Comparison of ENCODE assay signal across 8 cellular contexts in genomic region chr7:128407751-128408708, GRCh38. TPM values are rescaled to one million over a fixed set of nuclear protein-coding genes. Genes with fewer than 3 reads are reported as not detected.
A peak's percentile ranks its signal among the peaks of the same experiment; 100 is the strongest.
DNase-seq lines count a peak whose midpoint lies in the region; ATAC-seq and TF ChIP-seq lines count a peak whose summit lies in the region.

No MANE protein-coding gene starts in this region.

- H3K36me3 ChIP-seq in heart left ventricle (peaks cover 0 to 4% (median 0%) of the 10 kb centered on the region in 9 donors), upper lobe of right lung (no peaks in the 10 kb centered on the region)

- WGBS in heart left ventricle, 4 donors: 56 to 73% (median 60%) methylated on average over 9 to 11 of the region's 11 CpGs

- H3K4me3 Mint-ChIP-seq in activated T-cell treated with anti-CD3 and anti-CD28 coated beads, Interleukin-2, amount 50 U/mL, for 4 hours: peak overlapping the region; percentile 78
- peak overlapping the region; percentile 84 for H3K4me3 Mint-ChIP-seq in memory B cell

- intact Hi-C loops in heart left ventricle (cut with DNase I) (loop anchor here in 2 of 10 donors (10.0 kb wide), 2 partner anchors 47 to 57 kb away; partner anchors contain the start of gene HILPDA (in 1 of the 2)), left cardiac atrium (cut with DNase I) (no loop called here), upper lobe of right lung (cut with DNase I) (no loop called here)

- no peaks in the 10 kb centered on the region for H3K9me3 Mint-ChIP-seq in activated T-cell treated with anti-CD3 and anti-CD28 coated beads, Interleukin-2, amount 50 U/mL, for 4 hours
- no peaks in the 10 kb centered on the region for H3K9me3 Mint-ChIP-seq in memory B cell

- no peaks in the 10 kb centered on the region for H3K27me3 Mint-ChIP-seq in activated T-cell treated with anti-CD3 and anti-CD28 coated beads, Interleukin-2, amount 50 U/mL, for 4 hours (ENCODE audit: low read depth)
- H3K27me3 Mint-ChIP-seq in memory B cell: no peaks in the 10 kb centered on the region

- H3K27me3 ChIP-seq in heart left ventricle (no peaks in the 10 kb centered on the region), upper lobe of right lung (no peaks in the 10 kb centered on the region)

- peaks cover 40% of the 10 kb centered on the region for H3K4me1 Mint-ChIP-seq in activated T-cell treated with anti-CD3 and anti-CD28 coated beads, Interleukin-2, amount 50 U/mL, for 4 hours (ENCODE audit: low read depth)
- H3K4me1 Mint-ChIP-seq in memory B cell: peaks cover 33% of the 10 kb centered on the region

- no peak for ATAC-seq in heart left ventricle
- no peak for ATAC-seq in left cardiac atrium
- ATAC-seq in activated T-cell treated with anti-CD3 and anti-CD28 coated beads, Interleukin-2, amount 50 U/mL, for 4 hours: no peak
- ATAC-seq in memory B cell (ENCODE audit: low read depth): no peak
- ATAC-seq in upper lobe of right lung: no peak
- ATAC-seq in GM19023 (IDR thresholded peaks at IDR 0.05; ENCODE audit: unreplicated experiment): no peak

- TF ChIP-seq POLR2A in heart left ventricle (IDR thresholded peaks at IDR 0.05): no peak

- H3K27ac Mint-ChIP-seq in memory B cell: no peak overlapping the region

- no peak for DNase-seq in heart left ventricle
- DNase-seq in left cardiac atrium: no peak
- DNase-seq in activated T-cell treated with anti-CD3 and anti-CD28 coated beads, Interleukin-2, amount 50 U/mL, for 4 hours: no peak
- DNase-seq in memory B cell (ENCODE audit: low spot score in 2 of 2): no peak
- DNase-seq in upper lobe of right lung: no peak
- DNase-seq in NCI-H748 treated with DMSO at 0.1 percent for 48 hours (lab: John Stamatoyannopoulos, UW): no peak
- no peak for DNase-seq in HT-29 (ENCODE audit: low spot score)

- peaks cover 0 to 62% (median 42%) of the 10 kb centered on the region in 12 donors for H3K4me1 ChIP-seq in heart left ventricle
- H3K4me1 ChIP-seq in upper lobe of right lung: peaks cover 52% of the 10 kb centered on the region

- H3K27ac ChIP-seq in heart left ventricle (peak overlapping the region in 10 of 12 donors; percentile 18 to 94 (median 82)), upper lobe of right lung (peak overlapping the region; percentile 99)

- H3K36me3 Mint-ChIP-seq in activated T-cell treated with anti-CD3 and anti-CD28 coated beads, Interleukin-2, amount 50 U/mL, for 4 hours (ENCODE audit: insufficient read depth): no peaks in the 10 kb centered on the region
- no peaks in the 10 kb centered on the region for H3K36me3 Mint-ChIP-seq in memory B cell

- no peak for TF ChIP-seq CTCF in heart left ventricle (IDR thresholded peaks at IDR 0.05)
- no peak for TF ChIP-seq CTCF in upper lobe of right lung (IDR thresholded peaks at IDR 0.05)

- H3K4me3 ChIP-seq in heart left ventricle (peak overlapping the region in 9 of 12 donors; percentile 60 to 87 (median 74)), upper lobe of right lung (peak overlapping the region; percentile 71)

- H3K9me3 ChIP-seq in heart left ventricle (no peaks in the 10 kb centered on the region), upper lobe of right lung (no peaks in the 10 kb centered on the region)

RNA-seq across cellular contexts. Expression of gene IMPDH1, which starts 1.8 kb away (rescaled TPM):
- total RNA-seq in heart left ventricle (10 to 100 TPM; 12.3 to 65.3 (median 25.7) TPM), left cardiac atrium (10 to 100 TPM; 31.2 to 34.1 TPM), upper lobe of right lung (59.8 TPM)
- 10 to 100 TPM; 16.6 to 23.6 TPM for polyA plus RNA-seq in heart left ventricle
- total RNA-seq in activated T-cell treated with anti-CD3 and anti-CD28 coated beads, Interleukin-2, amount 50 U/mL, for 4 hours: 100 to 1,000 TPM in 2 of 3 donors, 10 to 100 TPM in 1; 88.4 to 110 (median 109) TPM
- total RNA-seq in HT-29 (2014; rRNA removed; shearing (Covaris generic)): 188 and 199 TPM in 2 replicates

RNA-seq across cellular contexts. Expression of gene PRRT4, which starts 46.5 kb away (rescaled TPM):
- total RNA-seq in heart left ventricle: 1 to 10 TPM in 8 of 9 donors, under 1 TPM in 1; 0.31 to 3.1 (median 1.9) TPM
- polyA plus RNA-seq in heart left ventricle: 1 to 10 TPM in 1 of 2 donors, under 1 TPM in 1; 0.51 to 2.7 TPM
- total RNA-seq in left cardiac atrium: 1 to 10 TPM; 1.8 to 7.1 TPM
- under 1 TPM; 0.42 to 0.66 (median 0.49) TPM for total RNA-seq in activated T-cell treated with anti-CD3 and anti-CD28 coated beads, Interleukin-2, amount 50 U/mL, for 4 hours
- 0.26 TPM for total RNA-seq in upper lobe of right lung
- 0.16 TPM in 1 of 2 replicates, not detected in the other for total RNA-seq in HT-29 (2014; rRNA removed; shearing (Covaris generic))

RNA-seq across cellular contexts. Expression of gene HILPDA, which starts 47.6 kb away (rescaled TPM):
- total RNA-seq in heart left ventricle (10 to 100 TPM in 3 of 9 donors, 1 to 10 TPM in 6; 6.1 to 17.7 (median 7.7) TPM), left cardiac atrium (10 to 100 TPM in 1 of 2 donors, 1 to 10 TPM in 1; 9.7 to 15.2 TPM), upper lobe of right lung (8.9 TPM)
- 1 to 10 TPM; 7.5 to 8.5 TPM for polyA plus RNA-seq in heart left ventricle
- total RNA-seq in activated T-cell treated with anti-CD3 and anti-CD28 coated beads, Interleukin-2, amount 50 U/mL, for 4 hours: 10 to 100 TPM; 18.4 to 26.6 (median 23.7) TPM
- total RNA-seq in HT-29 (2014; rRNA removed; shearing (Covaris generic)): 23.5 and 27.8 TPM in 2 replicates
